ENCODE assay signal across 8 cellular contexts in the genomic region with DNA sequence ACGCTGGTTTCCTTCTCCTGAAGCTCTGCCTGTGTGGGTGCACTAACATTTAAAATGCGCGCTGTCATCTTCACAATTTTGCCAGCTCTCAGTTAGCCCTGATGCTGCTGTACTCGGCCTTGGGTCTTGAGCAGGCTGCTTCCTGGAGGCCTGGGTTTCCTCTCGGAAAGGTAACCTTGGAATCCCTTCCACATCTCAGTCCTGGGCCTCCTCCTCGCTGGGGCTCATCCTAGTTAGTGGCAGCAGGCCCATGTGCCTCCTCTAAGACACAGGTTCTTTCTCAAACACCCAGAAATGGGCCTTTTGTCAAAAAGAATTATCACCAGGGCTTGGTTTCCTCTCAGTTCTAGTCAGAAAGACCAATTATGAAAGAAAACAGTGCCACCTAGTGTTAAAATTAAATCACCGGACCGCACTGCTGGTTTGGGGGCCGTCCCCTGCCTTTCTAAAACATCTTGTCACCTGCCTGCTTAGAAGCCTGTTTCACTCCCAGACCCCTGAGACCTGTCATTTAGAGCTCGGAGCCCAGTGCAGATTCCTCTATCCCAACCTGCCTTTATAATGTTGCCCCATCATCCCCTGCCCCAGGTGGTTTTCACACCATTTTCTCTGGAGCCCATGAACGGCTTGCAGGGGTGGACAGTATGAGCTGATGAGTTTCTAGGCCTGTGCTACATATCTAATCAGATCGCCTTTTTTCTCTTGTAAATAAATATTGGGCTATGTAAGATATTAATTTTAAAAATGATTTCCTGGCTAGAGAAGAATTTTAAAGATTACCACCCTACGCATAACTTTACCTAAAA. TPM values are rescaled to one million over a fixed set of nuclear protein-coding genes. Genes with fewer than 3 reads are reported as not detected.
DNase-seq lines count a peak whose midpoint lies in the region; ATAC-seq and TF ChIP-seq lines count a peak whose summit lies in the region.

No MANE protein-coding gene starts in this region.

- TF ChIP-seq POLR2A in esophagus muscularis mucosa (IDR thresholded peaks at IDR 0.05; ENCODE audit: low read depth) (no peak), tibial nerve (IDR thresholded peaks at IDR 0.05) (no peak)

- no TSS peak for BruUV-seq in A673 (replicated peaks; lab: Mats Ljungman, UMichigan)

- H3K36me3 ChIP-seq in A673 (ENCODE audit: insufficient read depth, low read length, poor library complexity, severe bottlenecking) (peaks cover 57% of the 10 kb centered on the region), esophagus muscularis mucosa (peaks cover 0 to 45% (median 19%) of the 10 kb centered on the region in 4 donors), tibial nerve (peaks cover 0 to 20% (median 0%) of the 10 kb centered on the region in 3 donors)

- H3K4me1 Mint-ChIP-seq in naive thymus-derived CD8-positive, alpha-beta T cell = peaks cover 6 to 8% (median 6%) of the 10 kb centered on the region in 4 donors

- intact Hi-C loops in A673 (cut with micrococcal nuclease; ENCODE audit: unreplicated experiment) (loop anchor here (1.0 to 5.0 kb wide), 3 partner anchors 39 to 186 kb away; no protein-coding TSS in a partner anchor), esophagus muscularis mucosa (cut with DNase I) (loop anchor here (1.0 kb wide), 1 partner anchor 161 kb away; no protein-coding TSS in a partner anchor)

- H3K27ac ChIP-seq in A673 (ENCODE audit: low read depth, low read length, poor library complexity, severe bottlenecking) = no peak overlapping the region
- H3K27ac ChIP-seq in esophagus muscularis mucosa (replicated peaks in 1 of 4) = peak overlapping the region; percentile 37 to 55 (median 48)
- H3K27ac ChIP-seq in tibial nerve = no peak overlapping the region

- TF ChIP-seq CTCF in A673 (conservative IDR thresholded peaks at IDR 0.05; ENCODE audit: low read depth, low read length) (peak; percentile 77), GM12875 (IDR thresholded peaks at IDR 0.05; ENCODE audit: borderline replicate concordance, insufficient read depth, low read depth, low read length) (peak; percentile 38; the same call in 1 of the 2 replicates), esophagus muscularis mucosa (IDR thresholded peaks at IDR 0.05) (peak; percentile 71 to 79 (median 75)), tibial nerve (IDR thresholded peaks at IDR 0.05) (peak; percentile 51 to 77 (median 60))

- H3K36me3 Mint-ChIP-seq in naive thymus-derived CD8-positive, alpha-beta T cell = peaks cover 0 to 53% (median 16%) of the 10 kb centered on the region in 3 donors

- no peak for TF ChIP-seq EP300 in esophagus muscularis mucosa (IDR thresholded peaks at IDR 0.05)
- TF ChIP-seq EP300 in tibial nerve (IDR thresholded peaks at IDR 0.05) = no peak

- 49% methylated on average over 13 of the region's 13 CpGs for WGBS in esophagus muscularis mucosa
- 53% methylated on average over 13 of the region's 13 CpGs for WGBS in tibial nerve, 2 donors

- H3K27me3 Mint-ChIP-seq in naive thymus-derived CD8-positive, alpha-beta T cell = no peaks in the 10 kb centered on the region

- peak overlapping the region in 5 of 10 donors; percentile 43 to 87 (median 53) for H3K27ac Mint-ChIP-seq in naive thymus-derived CD8-positive, alpha-beta T cell

- no peaks in the 10 kb centered on the region for H3K27me3 ChIP-seq in A673 (replicated peaks; ENCODE audit: insufficient read depth, low read depth, low read length, poor library complexity)
- no peaks in the 10 kb centered on the region for H3K27me3 ChIP-seq in esophagus muscularis mucosa
- H3K27me3 ChIP-seq in tibial nerve = no peaks in the 10 kb centered on the region

- ATAC-seq in HG03378 (IDR thresholded peaks at IDR 0.05; ENCODE audit: unreplicated experiment) = peak; percentile 68
- ATAC-seq in naive thymus-derived CD8-positive, alpha-beta T cell = peak; percentile 84 to 89

- CTCF ChIA-PET in A673 (lab: Charles Lee) = interaction anchor here (1.9 to 3.0 kb wide), 2 partner anchors 161 to 186 kb away, joined by 7 to 14 read pairs; no protein-coding TSS in a partner anchor

- DNase-seq in A673 (ENCODE audit: low spot score) (peak; percentile 71), NCI-H82 (lab: John Stamatoyannopoulos, UW) (peak; percentile 74), activated T-cell treated with anti-CD3 and anti-CD28 coated beads for 4 hours (peak; percentile 30), esophagus muscularis mucosa (ENCODE audit: extremely low spot score) (no peak), tibial nerve (ENCODE audit: low spot score in 2 of 2) (peak in 1 of 2 donors; percentile 55)
- DNase-seq in naive thymus-derived CD8-positive, alpha-beta T cell = peak; percentile 10 to 79 (median 52)

- no peaks in the 10 kb centered on the region for H3K9me3 ChIP-seq in A673 (ENCODE audit: low read depth, low read length, poor library complexity, severe bottlenecking)
- no peaks in the 10 kb centered on the region for H3K9me3 ChIP-seq in esophagus muscularis mucosa
- no peaks in the 10 kb centered on the region for H3K9me3 ChIP-seq in tibial nerve

- POLR2A ChIA-PET in A673 (lab: Charles Lee; ENCODE audit: low non-redundant PET) = no interaction called here
- POLR2A ChIA-PET in naive thymus-derived CD8-positive, alpha-beta T cell (lab: Charles Lee) = interaction anchor here (1.0 to 2.9 kb wide), 3 partner anchors 26 to 41 kb away, joined by 3 to 10 read pairs (median 3); no protein-coding TSS in a partner anchor

- H3K9me3 Mint-ChIP-seq in naive thymus-derived CD8-positive, alpha-beta T cell = no peaks in the 10 kb centered on the region

- no peak overlapping the region for H3K4me3 Mint-ChIP-seq in naive thymus-derived CD8-positive, alpha-beta T cell

- H3K4me1 ChIP-seq in A673 (ENCODE audit: insufficient read depth, low read length, poor library complexity, severe bottlenecking) = no peaks in the 10 kb centered on the region
- H3K4me1 ChIP-seq in esophagus muscularis mucosa = peaks cover 4 to 24% (median 19%) of the 10 kb centered on the region in 4 donors
- H3K4me1 ChIP-seq in tibial nerve = no peaks in the 10 kb centered on the region

- H3K4me3 ChIP-seq in A673 (ENCODE audit: low read depth, low read length, poor library complexity, severe bottlenecking) (no peak overlapping the region), GM12875 (ENCODE audit: low read depth, low read length) (no peak overlapping the region), esophagus muscularis mucosa (no peak overlapping the region), tibial nerve (no peak overlapping the region)

RNA-seq across cellular contexts. Expression of gene HK2, which starts 42.4 kb away (rescaled TPM):
- total RNA-seq in A673 (2021) (40.1 and 42.6 TPM in 2 replicates), esophagus muscularis mucosa (1 to 10 TPM in 3 of 4 donors, under 1 TPM in 1; 0.97 to 5.3 (median 3.0) TPM), tibial nerve (10 to 100 TPM in 1 of 4 donors, 1 to 10 TPM in 3; 6.5 to 13.4 (median 6.7) TPM)
- total RNA-seq in naive thymus-derived CD8-positive, alpha-beta T cell = 1 to 10 TPM; 7.2 to 7.3 TPM
- 1 to 10 TPM; 1.2 to 5.7 (median 1.7) TPM for polyA plus RNA-seq in naive thymus-derived CD8-positive, alpha-beta T cell

Comparison
In these comparisons a context has a peak if more than half of its experiments do, and no peak if none do; other contexts are left out.
1. H3K27ac ChIP-seq: peak in esophagus muscularis mucosa (4 of 4); none in A673 (single experiment) and tibial nerve (0 of 4).
2. Peak in every context shown above with its lines, with median percentiles within 50 percentile points of each other: CTCF ChIP-seq.